Comparison of ENCODE assay signal across 3 cellular contexts in the genomic region with DNA sequence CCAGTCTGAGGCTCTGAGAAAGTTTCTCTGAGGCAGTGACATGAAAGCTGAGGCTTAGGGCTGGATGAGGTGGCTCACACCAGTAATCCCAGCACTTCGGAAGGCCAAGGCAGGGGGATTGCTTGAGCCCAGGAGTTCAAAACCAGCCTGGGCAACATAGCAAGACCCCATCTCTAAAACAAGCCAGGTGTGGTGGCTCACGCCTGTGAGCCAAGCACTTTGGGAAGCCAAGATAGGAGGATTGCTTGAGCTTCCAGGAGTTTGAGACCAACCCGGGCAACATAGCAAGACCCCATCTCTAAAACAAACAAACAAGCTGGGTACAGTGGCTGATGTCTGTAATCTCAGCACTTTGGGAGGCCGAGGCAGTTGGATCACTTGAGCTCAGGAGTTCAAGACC. TPM values are rescaled to one million over a fixed set of nuclear protein-coding genes. Genes with fewer than 3 reads are reported as not detected.
"Had no signal": no experiment of that assay in that cellular context is flagged by ENCODE, and none has a peak within 500 bp of the region (broad histone marks: within the 10 kb centered on the region; RNA-seq: fewer than 3 reads in every experiment).

No MANE protein-coding gene starts in this region.

RNA-seq across cellular contexts. Expression of a gene that starts 3.8 kb away (rescaled TPM):
- total RNA-seq: activated CD4-positive, alpha-beta memory T cell treated with anti-CD3 and anti-CD28 coated beads, Interleukin-2, amount 10 ng/mL, durations not matched to agents 7 days and 5 days; activated CD4-positive, alpha-beta T cell treated with anti-CD3 and anti-CD28 coated beads, Interleukin-2, amount 10 ng/mL, durations not matched to agents 7 days and 5 days; activated naive CD8-positive, alpha-beta T cell treated with anti-CD3 and anti-CD28 coated beads, Interleukin-2, amount 10 ng/mL, durations not matched to agents 7 days and 5 days had no signal
